26 cellular contexts compared by ENCODE assay signal in the genomic region with DNA sequence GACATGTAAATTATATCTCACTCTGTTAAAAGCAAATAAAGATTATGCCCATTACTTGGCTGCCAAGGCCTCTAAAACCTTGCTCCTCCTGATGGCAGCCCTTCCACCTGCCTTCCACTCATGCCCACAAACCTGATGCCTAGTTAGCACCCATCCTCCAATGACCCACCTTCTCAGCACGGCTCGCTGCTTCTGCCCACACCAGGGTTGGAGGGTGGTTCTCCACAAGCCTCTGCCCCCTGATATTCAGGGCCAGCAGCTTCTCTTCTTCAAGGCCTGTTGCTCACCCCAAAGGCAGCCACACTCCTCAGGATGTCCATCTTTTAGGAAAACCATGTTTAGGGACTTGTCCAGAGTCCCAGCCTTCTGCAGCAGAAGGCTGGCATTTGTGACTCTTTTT.
"Had no signal": no experiment of that assay in that cellular context is flagged by ENCODE, and none has a peak within 500 bp of the region (broad histone marks: within the 10 kb centered on the region; RNA-seq: fewer than 3 reads in every experiment).

No MANE protein-coding gene starts in this region.

- H3K27ac Mint-ChIP-seq: activated CD4-positive, alpha-beta memory T cell treated with anti-CD3 and anti-CD28 coated beads, Interleukin-2, amount 10 ng/mL, durations not matched to agents 7 days and 5 days; activated CD4-positive, alpha-beta T cell treated with anti-CD3 and anti-CD28 coated beads, Interleukin-2, amount 10 ng/mL, durations not matched to agents 7 days and 5 days; activated naive CD4-positive, alpha-beta T cell treated with anti-CD3 and anti-CD28 coated beads, Interleukin-2, amount 50 U/mL, for 72 hours; activated T-helper 2 cell treated with anti-CD3 and anti-CD28 coated beads, Interferon-gamma antibody, Interleukin-2, Interleukin-4, amounts not matched to agents 10 μg/mL and 5 μg/mL and 100 μg/mL, durations not matched to agents 14 hours and 24 hours and 36 hours; T-helper 17 cell had no signal

- H3K4me3 ChIP-seq: dorsolateral prefrontal cortex, gastrocnemius medialis, right atrium auricular region, smooth muscle cell, testis, transverse colon, vagina had no signal

- ATAC-seq: activated naive CD4-positive, alpha-beta T cell treated with anti-CD3 and anti-CD28 coated beads, Interleukin-2, amount 50 U/mL, for 72 hours; gastrocnemius medialis; left cardiac atrium; naive thymus-derived CD8-positive, alpha-beta T cell; stimulated activated naive CD8-positive, alpha-beta T cell treated with anti-CD3 and anti-CD28 coated beads, Interleukin-15, Interleukin-2, amounts not matched to agents 100 U/mL and 50 U/mL, for 24 hours; T-helper 17 cell had no signal

- H3K9me3 Mint-ChIP-seq: activated CD4-positive, alpha-beta memory T cell treated with anti-CD3 and anti-CD28 coated beads, Interleukin-2, amount 10 ng/mL, durations not matched to agents 7 days and 5 days; activated CD4-positive, alpha-beta T cell treated with anti-CD3 and anti-CD28 coated beads, Interleukin-2, amount 10 ng/mL, durations not matched to agents 7 days and 5 days; activated T-helper 2 cell treated with anti-CD3 and anti-CD28 coated beads, Interferon-gamma antibody, Interleukin-2, Interleukin-4, amounts not matched to agents 10 μg/mL and 5 μg/mL and 100 μg/mL, durations not matched to agents 14 hours and 24 hours and 36 hours; central memory CD8-positive, alpha-beta T cell; naive thymus-derived CD8-positive, alpha-beta T cell; neural crest cell had no signal

- H3K4me3 Mint-ChIP-seq: activated CD4-positive, alpha-beta memory T cell treated with anti-CD3 and anti-CD28 coated beads, Interleukin-2, amount 10 ng/mL, durations not matched to agents 7 days and 5 days; activated CD4-positive, alpha-beta T cell treated with anti-CD3 and anti-CD28 coated beads, Interleukin-2, amount 10 ng/mL, durations not matched to agents 7 days and 5 days; central memory CD8-positive, alpha-beta T cell; naive thymus-derived CD8-positive, alpha-beta T cell; neural crest cell; T-helper 17 cell had no signal

- H3K36me3 Mint-ChIP-seq: activated naive CD4-positive, alpha-beta T cell treated with anti-CD3 and anti-CD28 coated beads, Interleukin-2, amount 50 U/mL, for 72 hours; naive thymus-derived CD8-positive, alpha-beta T cell had no signal

- H3K4me1 Mint-ChIP-seq: activated CD4-positive, alpha-beta memory T cell treated with anti-CD3 and anti-CD28 coated beads, Interleukin-2, amount 10 ng/mL, durations not matched to agents 7 days and 5 days; activated CD4-positive, alpha-beta T cell treated with anti-CD3 and anti-CD28 coated beads, Interleukin-2, amount 10 ng/mL, durations not matched to agents 7 days and 5 days; central memory CD8-positive, alpha-beta T cell; T-helper 17 cell had no signal

- DNase-seq: activated CD4-positive, alpha-beta T cell treated with anti-CD3 and anti-CD28 coated beads, Interleukin-2, amount 10 ng/mL, durations not matched to agents 7 days and 5 days; activated CD4-positive, CD25-positive, alpha-beta regulatory T cell treated with anti-CD3 and anti-CD28 coated beads, Interleukin-2, amount 50 U/mL, for 72 hours; effector memory CD4-positive, alpha-beta T cell; erythroblast; gastrocnemius medialis; glutamatergic neuron; left cardiac atrium; occipital lobe; SK-N-SH; stimulated activated CD4-positive, alpha-beta T cell treated with anti-CD3 and anti-CD28 coated beads, Interleukin-15, amount 100 ng/mL, for 24 hours; stimulated activated CD4-positive, alpha-beta T cell treated with anti-CD3 and anti-CD28 coated beads, Interleukin-2, amount 100 ng/mL, for 24 hours; stimulated activated naive CD8-positive, alpha-beta T cell treated with anti-CD3 and anti-CD28 coated beads, Interleukin-15, Interleukin-2, amounts not matched to agents 100 U/mL and 50 U/mL, for 24 hours; T-helper 17 cell; T1000; testis; transverse colon had no signal

- H3K27ac ChIP-seq: dorsolateral prefrontal cortex, gastrocnemius medialis, right atrium auricular region, testis, transverse colon, vagina had no signal
